In genomic region chr13:112942689-112943308, GRCh38 we compare ENCODE assay signal across 8 cellular contexts. TPM values are rescaled to one million over a fixed set of nuclear protein-coding genes. Genes with fewer than 3 reads are reported as not detected.
DNase-seq lines count a peak whose midpoint lies in the region; ATAC-seq and TF ChIP-seq lines count a peak whose summit lies in the region.

No MANE protein-coding gene starts in this region.

- peak; percentile 99 for TF ChIP-seq RAD21 in neural cell (conservative IDR thresholded peaks at IDR 0.05)

- no peak overlapping the region for H3K27ac ChIP-seq in foreskin keratinocyte
- H3K27ac ChIP-seq in neural cell (ENCODE audit: low read length): peak overlapping the region; percentile 28

- H3K4me2 ChIP-seq in neural cell (ENCODE audit: low read length): peak overlapping the region; percentile 43

- no peaks in the 10 kb centered on the region for H3K9me3 ChIP-seq in neural cell (ENCODE audit: low read length)

- no peak overlapping the region for H3K27ac Mint-ChIP-seq in stimulated activated naive CD8-positive, alpha-beta T cell treated with anti-CD3 and anti-CD28 coated beads, Interleukin-15, Interleukin-2, amounts not matched to agents 100 ng/mL and 50 ng/mL, for 24 hours

- H3K27me3 ChIP-seq in H7 (ENCODE audit: control insufficient read depth, insufficient read depth, low read length) (no peaks in the 10 kb centered on the region), foreskin keratinocyte (peaks cover 41% of the 10 kb centered on the region), neural cell (ENCODE audit: insufficient read depth, low read depth, low read length) (no peaks in the 10 kb centered on the region)

- no peaks in the 10 kb centered on the region for H3K36me3 ChIP-seq in H7 (replicated peaks; ENCODE audit: control insufficient read depth, insufficient read depth, low read length)
- H3K36me3 ChIP-seq in neural cell (ENCODE audit: insufficient read depth, low read length): no peaks in the 10 kb centered on the region

- no peaks in the 10 kb centered on the region for H3K79me2 ChIP-seq in neural cell (replicated peaks; ENCODE audit: insufficient read depth, low read length)

- peaks cover 22% of the 10 kb centered on the region for H3K27me3 Mint-ChIP-seq in stimulated activated naive CD8-positive, alpha-beta T cell treated with anti-CD3 and anti-CD28 coated beads, Interleukin-15, Interleukin-2, amounts not matched to agents 100 ng/mL and 50 ng/mL, for 24 hours

- peaks cover 10% of the 10 kb centered on the region for H3K4me1 Mint-ChIP-seq in stimulated activated naive CD8-positive, alpha-beta T cell treated with anti-CD3 and anti-CD28 coated beads, Interleukin-15, Interleukin-2, amounts not matched to agents 100 ng/mL and 50 ng/mL, for 24 hours (ENCODE audit: low read depth)

- no peaks in the 10 kb centered on the region for H3K36me3 Mint-ChIP-seq in stimulated activated naive CD8-positive, alpha-beta T cell treated with anti-CD3 and anti-CD28 coated beads, Interleukin-15, Interleukin-2, amounts not matched to agents 100 ng/mL and 50 ng/mL, for 24 hours (ENCODE audit: low read depth)

- no peaks in the 10 kb centered on the region for H3K9me3 Mint-ChIP-seq in stimulated activated naive CD8-positive, alpha-beta T cell treated with anti-CD3 and anti-CD28 coated beads, Interleukin-15, Interleukin-2, amounts not matched to agents 100 ng/mL and 50 ng/mL, for 24 hours

- H3K4me1 ChIP-seq in foreskin keratinocyte: no peaks in the 10 kb centered on the region

- TF ChIP-seq CTCF in foreskin keratinocyte (conservative IDR thresholded peaks at IDR 0.05): peak; percentile 98
- peak; percentile 99 for TF ChIP-seq CTCF in neural cell (IDR thresholded peaks at IDR 0.05; ENCODE audit: poor library complexity, severe bottlenecking)

- DNase-seq in ELR (ENCODE audit: low read depth) (peak; percentile 95), H7 (peak; percentile 95), LoVo (ENCODE audit: low spot score) (peak; percentile 93), SHP77 (lab: John Stamatoyannopoulos, UW) (peak; percentile 99), foreskin keratinocyte (peak; percentile 60 to 82)
- DNase-seq in activated effector memory CD4-positive, alpha-beta T cell treated with anti-CD3 and anti-CD28 coated beads, Interleukin-2, amount 50 U/mL, for 16 hours: peak; percentile 98

- H4K20me1 ChIP-seq in neural cell (ENCODE audit: insufficient read depth): no peaks in the 10 kb centered on the region

- no peaks in the 10 kb centered on the region for H3F3A ChIP-seq in neural cell (ENCODE audit: insufficient read depth, low read length, poor library complexity, severe bottlenecking)

- H3K9me2 ChIP-seq in neural cell (ENCODE audit: insufficient read depth, low read length): no peaks in the 10 kb centered on the region

- H3K4me3 ChIP-seq in H7 (ENCODE audit: insufficient read depth, low read depth, low read length) (peak overlapping the region; percentile 47), neural cell (ENCODE audit: low read length) (peak overlapping the region; percentile 84)

- peak overlapping the region; percentile 68 for H2AFZ ChIP-seq in neural cell (ENCODE audit: low read depth, low read length)

- H3K9ac ChIP-seq in neural cell (ENCODE audit: low read length): peak overlapping the region; percentile 71

- ATAC-seq in foreskin keratinocyte: peak; percentile 94

- H3K4me3 Mint-ChIP-seq in stimulated activated naive CD8-positive, alpha-beta T cell treated with anti-CD3 and anti-CD28 coated beads, Interleukin-15, Interleukin-2, amounts not matched to agents 100 ng/mL and 50 ng/mL, for 24 hours: peak overlapping the region; percentile 81

- TF ChIP-seq EP300 in neural cell (conservative IDR thresholded peaks at IDR 0.05; ENCODE audit: poor library complexity, severe bottlenecking): peak; percentile 69

TF ChIP-seq in neural cell, 6 proteins besides CTCF, POLR2A, EP300 and RAD21:
- no peak for TF ChIP-seq TAF1 (IDR thresholded peaks at IDR 0.05; ENCODE audit: low read depth)
- TF ChIP-seq, protein P1, sequence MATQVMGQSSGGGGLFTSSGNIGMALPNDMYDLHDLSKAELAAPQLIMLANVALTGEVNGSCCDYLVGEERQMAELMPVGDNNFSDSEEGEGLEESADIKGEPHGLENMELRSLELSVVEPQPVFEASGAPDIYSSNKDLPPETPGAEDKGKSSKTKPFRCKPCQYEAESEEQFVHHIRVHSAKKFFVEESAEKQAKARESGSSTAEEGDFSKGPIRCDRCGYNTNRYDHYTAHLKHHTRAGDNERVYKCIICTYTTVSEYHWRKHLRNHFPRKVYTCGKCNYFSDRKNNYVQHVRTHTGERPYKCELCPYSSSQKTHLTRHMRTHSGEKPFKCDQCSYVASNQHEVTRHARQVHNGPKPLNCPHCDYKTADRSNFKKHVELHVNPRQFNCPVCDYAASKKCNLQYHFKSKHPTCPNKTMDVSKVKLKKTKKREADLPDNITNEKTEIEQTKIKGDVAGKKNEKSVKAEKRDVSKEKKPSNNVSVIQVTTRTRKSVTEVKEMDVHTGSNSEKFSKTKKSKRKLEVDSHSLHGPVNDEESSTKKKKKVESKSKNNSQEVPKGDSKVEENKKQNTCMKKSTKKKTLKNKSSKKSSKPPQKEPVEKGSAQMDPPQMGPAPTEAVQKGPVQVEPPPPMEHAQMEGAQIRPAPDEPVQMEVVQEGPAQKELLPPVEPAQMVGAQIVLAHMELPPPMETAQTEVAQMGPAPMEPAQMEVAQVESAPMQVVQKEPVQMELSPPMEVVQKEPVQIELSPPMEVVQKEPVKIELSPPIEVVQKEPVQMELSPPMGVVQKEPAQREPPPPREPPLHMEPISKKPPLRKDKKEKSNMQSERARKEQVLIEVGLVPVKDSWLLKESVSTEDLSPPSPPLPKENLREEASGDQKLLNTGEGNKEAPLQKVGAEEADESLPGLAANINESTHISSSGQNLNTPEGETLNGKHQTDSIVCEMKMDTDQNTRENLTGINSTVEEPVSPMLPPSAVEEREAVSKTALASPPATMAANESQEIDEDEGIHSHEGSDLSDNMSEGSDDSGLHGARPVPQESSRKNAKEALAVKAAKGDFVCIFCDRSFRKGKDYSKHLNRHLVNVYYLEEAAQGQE (IDR thresholded peaks at IDR 0.05; ENCODE audit: borderline replicate concordance): peak; percentile 73
- TF ChIP-seq SMC3 (conservative IDR thresholded peaks at IDR 0.05; ENCODE audit: poor library complexity): peak; percentile 96
- no peak for TF ChIP-seq POLR2AphosphoS5 (IDR thresholded peaks at IDR 0.05)
- peak; percentile 91 for TF ChIP-seq MXI1 (conservative IDR thresholded peaks at IDR 0.05; ENCODE audit: poor library complexity, severe bottlenecking)
- TF ChIP-seq EZH2 (IDR thresholded peaks at IDR 0.05; ENCODE audit: borderline replicate concordance, insufficient read depth, low read length, poor library complexity, severe bottlenecking): no peak
TF ChIP-seq in neural cell: peak in this region for 3.

RNA-seq across cellular contexts. Expression of gene MCF2L, which starts 26.2 kb away (rescaled TPM):
- total RNA-seq in H7 (2014; rRNA removed; shearing (Covaris generic)): 21.2 and 21.3 TPM in 2 replicates
- 0.07 TPM in 1 of 2 replicates, not detected in the other for total RNA-seq in foreskin keratinocyte
- polyA plus RNA-seq in foreskin keratinocyte (0.06 TPM in 1 of 2 replicates, not detected in the other), neural cell (88.0 and 95.2 TPM in 2 replicates)
- polyA minus RNA-seq in neural cell: 123 and 129 TPM in 2 replicates

Comparison
In these comparisons a context has a peak if more than half of its experiments do, and no peak if none do; other contexts are left out.
1. RNA of gene MCF2L, which starts 26.2 kb away (total RNA-seq): 21.2 to 21.3 TPM in H7; 0.07 TPM in foreskin keratinocyte; every median in the first group is over 10 times any median in the second.
2. Peak in every context shown above with its lines, with median percentiles within 50 percentile points of each other: DNase-seq.